In the genomic region with DNA sequence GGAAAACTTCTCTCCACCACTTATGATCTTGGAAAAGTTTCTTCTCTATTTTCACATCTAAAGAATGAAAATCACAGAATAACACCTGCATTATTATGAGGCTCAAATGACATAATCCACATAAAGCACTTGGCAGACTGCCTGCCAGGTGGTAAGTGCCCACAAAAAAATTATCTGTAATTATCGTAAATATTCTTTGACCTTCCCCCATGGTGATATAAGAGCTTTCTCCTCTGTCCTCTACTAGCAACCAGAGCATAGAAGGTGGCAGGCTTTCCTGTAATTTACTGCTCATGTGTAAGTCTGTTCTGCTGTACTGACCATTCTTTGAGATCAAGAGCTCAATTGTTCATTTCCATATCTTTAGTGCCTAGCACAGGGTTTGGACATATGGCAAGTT, we compare ENCODE assay signal across 8 cellular contexts. TPM values are rescaled to one million over a fixed set of nuclear protein-coding genes. Genes with fewer than 3 reads are reported as not detected.
A peak's percentile ranks its signal among the peaks of the same experiment; 100 is the strongest.
DNase-seq lines count a peak whose midpoint lies in the region; ATAC-seq and TF ChIP-seq lines count a peak whose summit lies in the region.

No MANE protein-coding gene starts in this region.

- no peaks in the 10 kb centered on the region for H3K9me3 ChIP-seq in iPS-20b (ENCODE audit: insufficient read depth, low read depth, low read length)

- no peak overlapping the region for H3K4me2 ChIP-seq in mesendoderm (ENCODE audit: low read length)

- whole genome bisulfite sequencing in mesendoderm (ENCODE audit: extremely low coverage, insufficient coverage, low lambda C conversion rate) = no CpG with 5 or more reads among the region's 1 CpG

- no peak overlapping the region for H3K18ac ChIP-seq in mesendoderm (ENCODE audit: low read length)

- H3K4ac ChIP-seq in mesendoderm (ENCODE audit: low read depth, low read length) = no peak overlapping the region

- no peak overlapping the region for H2BK5ac ChIP-seq in mesendoderm (ENCODE audit: low read length)

- no peak overlapping the region for H3K27ac ChIP-seq in iPS-20b (ENCODE audit: low read length)
- no peak overlapping the region for H3K27ac ChIP-seq in mesendoderm (ENCODE audit: low read depth, low read length)

- no peaks in the 10 kb centered on the region for H3K79me2 ChIP-seq in mesendoderm (ENCODE audit: control insufficient read depth, insufficient read depth, low read length)

- H3K79me1 ChIP-seq in mesendoderm (ENCODE audit: low read length) = no peaks in the 10 kb centered on the region

- H3K36me3 ChIP-seq in iPS-20b (ENCODE audit: insufficient read depth, low read depth, low read length) (no peaks in the 10 kb centered on the region), mesendoderm (ENCODE audit: control insufficient read depth, insufficient read depth, low read length) (no peaks in the 10 kb centered on the region)

- H2AK5ac ChIP-seq in mesendoderm (ENCODE audit: low read length) = no peak overlapping the region

- peak overlapping the region; percentile 21; the same call in 1 of the 2 replicates for H3K4me3 ChIP-seq in GM12864 (ENCODE audit: low read depth, low read length)
- H3K4me3 ChIP-seq in iPS-20b (ENCODE audit: low read length) = peak overlapping the region; percentile 42; the same call in 1 of the 2 replicates
- H3K4me3 ChIP-seq in mesendoderm (ENCODE audit: low read length) = no peak overlapping the region

- DNase-seq in GM12864 (ENCODE audit: low read depth) = no peak
- DNase-seq in NCI-H774 (lab: John Stamatoyannopoulos, UW) = peak; percentile 47
- DNase-seq in mesendoderm = no peak
- no peak for DNase-seq in HCEC 1CT
- DNase-seq in inferior parietal cortex (ENCODE audit: extremely low spot score) = no peak

- no peak overlapping the region for H4K5ac ChIP-seq in mesendoderm (ENCODE audit: low read length)

- H3K9ac ChIP-seq in iPS-20b (ENCODE audit: low read depth, low read length) (no peak overlapping the region), mesendoderm (ENCODE audit: low read length) (no peak overlapping the region)

- no peak overlapping the region for H2BK120ac ChIP-seq in mesendoderm (ENCODE audit: low read depth, low read length)

- H3K23ac ChIP-seq in mesendoderm (ENCODE audit: low read length) = no peak overlapping the region

- no peak overlapping the region for H2BK15ac ChIP-seq in mesendoderm (replicated peaks; ENCODE audit: low read depth)

- H3K4me1 ChIP-seq in iPS-20b (ENCODE audit: insufficient read depth, low read length) (no peaks in the 10 kb centered on the region), mesendoderm (ENCODE audit: control insufficient read depth, low read depth, low read length) (peaks cover 2% of the 10 kb centered on the region)

- no peaks in the 10 kb centered on the region for H3K27me3 ChIP-seq in iPS-20b (ENCODE audit: insufficient read depth, low read length)
- no peaks in the 10 kb centered on the region for H3K27me3 ChIP-seq in mesendoderm (ENCODE audit: insufficient read depth, low read length, poor library complexity)

- TF ChIP-seq CTCF in GM12864 (IDR thresholded peaks at IDR 0.05; ENCODE audit: low read depth, low read length, missing control alignments) = no peak

- no peak overlapping the region for H4K8ac ChIP-seq in mesendoderm (ENCODE audit: low read depth, low read length)

- no peak overlapping the region for H3K56ac ChIP-seq in mesendoderm (ENCODE audit: low read length)

- ATAC-seq in HG02678 (IDR thresholded peaks at IDR 0.05; ENCODE audit: unreplicated experiment) (peak; percentile 14), HG03045 (IDR thresholded peaks at IDR 0.05; ENCODE audit: unreplicated experiment) (no peak)

RNA-seq across cellular contexts. Expression of a gene that starts 51.7 kb away (rescaled TPM):
- polyA plus RNA-seq in mesendoderm (2013, experiment 1 of 2) = 17.4 TPM
- polyA plus RNA-seq in mesendoderm (2013, experiment 2 of 2) = 17.2 TPM
